In the genomic region with DNA sequence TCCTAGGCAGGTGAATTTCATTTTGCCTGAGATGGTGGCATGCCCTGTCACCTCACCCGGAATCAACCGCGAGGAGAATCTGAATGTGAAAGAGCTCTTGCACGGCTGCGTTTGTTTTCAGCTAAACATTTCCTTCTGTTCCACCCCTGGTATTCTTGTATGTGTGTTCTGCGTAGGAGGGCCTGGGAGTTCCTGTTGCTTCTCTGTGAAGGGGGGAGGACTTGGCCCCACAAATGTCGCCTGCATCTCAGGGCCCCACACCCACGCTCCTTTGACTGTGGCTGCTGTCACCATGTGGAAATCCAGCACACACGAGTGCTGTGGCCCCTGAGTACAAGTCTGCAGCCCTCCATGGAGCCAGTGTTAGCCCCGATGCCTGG, we compare ENCODE assay signal across 8 cellular contexts. TPM values are rescaled to one million over a fixed set of nuclear protein-coding genes. Genes with fewer than 3 reads are reported as not detected.
DNase-seq lines count a peak whose midpoint lies in the region; ATAC-seq and TF ChIP-seq lines count a peak whose summit lies in the region.

No MANE protein-coding gene starts in this region.

- TF ChIP-seq POLR2A in uterus (IDR thresholded peaks at IDR 0.05), result no peak

- no peak for TF ChIP-seq CTCF in uterus (IDR thresholded peaks at IDR 0.05)

- POLR2A ChIA-PET in T-cell (lab: Charles Lee), result interaction anchor here (0.7 to 1.4 kb wide), 4 partner anchors 12 to 29 kb away, joined by 3 to 8 read pairs (median 6); no protein-coding TSS in a partner anchor

- H3K27me3 Mint-ChIP-seq in T-cell, result no peaks in the 10 kb centered on the region

- H3K36me3 Mint-ChIP-seq in T-cell, result peaks cover 6% of the 10 kb centered on the region

- in situ Hi-C loops in HAP-1 (cut with MboI; ENCODE audit: low sequenced_read_pairs), result loop anchor here (25.0 kb wide), 2 partner anchors 224 to 399 kb away; no protein-coding TSS in a partner anchor

- peak overlapping the region; percentile 70 to 88 (median 88) for H3K4me3 Mint-ChIP-seq in T-cell

- H3K4me3 ChIP-seq in uterus (no peak overlapping the region), HAP-1 (no peak overlapping the region)

- H3K27me3 ChIP-seq in uterus (no peaks in the 10 kb centered on the region), HAP-1 (ENCODE audit: low read depth) (no peaks in the 10 kb centered on the region)

- H3K36me3 ChIP-seq in uterus (no peaks in the 10 kb centered on the region), HAP-1 (replicated peaks) (no peaks in the 10 kb centered on the region)

- DNase-seq in T-cell (peak in 33 of 34 experiments; percentile 4 to 78 (median 50)), caudate nucleus (lab: John Stamatoyannopoulos, UW) (peak in 2 of 61 donors; percentile 2), NCI-H82 treated with DMSO at 0.1 percent for 48 hours (lab: John Stamatoyannopoulos, UW; ENCODE audit: unreplicated experiment) (no peak), uterus (no peak), SKM-1 treated with dmso at 0.1 percent for 144 hours (lab: John Stamatoyannopoulos, UW; ENCODE audit: unreplicated experiment) (no peak), HAP-1 (ENCODE audit: low spot score in 2 of 2) (no peak)
- peak; percentile 70 for DNase-seq in stimulated activated CD4-positive, alpha-beta T cell treated with anti-CD3 and anti-CD28 coated beads, Interleukin-4, amount 100 ng/mL, for 1 hour

- peak overlapping the region; percentile 96 to 100 for H3K27ac Mint-ChIP-seq in T-cell

- H3K4me1 Mint-ChIP-seq in T-cell, result peaks cover 59 to 76% (median 65%) of the 10 kb centered on the region in 3 donors

- no peaks in the 10 kb centered on the region for H3K9me3 Mint-ChIP-seq in T-cell

- intact Hi-C loops in uterus (cut with DNase I; ENCODE audit: low total_unique reads), result loop anchor here (10.0 kb wide), 1 partner anchor 1376 kb away; a partner anchor contains a TSS

- H3K9me3 ChIP-seq in uterus, result no peaks in the 10 kb centered on the region
- no peaks in the 10 kb centered on the region for H3K9me3 ChIP-seq in HAP-1

- CTCF ChIA-PET in T-cell (lab: Charles Lee), result interaction anchor here (0.6 to 3.1 kb wide), 13 partner anchors 8 to 116 kb away, joined by 3 to 29 read pairs (median 5); no protein-coding TSS in a partner anchor

- ATAC-seq in GM21515 (IDR thresholded peaks at IDR 0.05; ENCODE audit: unreplicated experiment), result peak; percentile 54
- peak; percentile 74 to 81 (median 78) for ATAC-seq in T-cell (replicated peaks in 1 of 4)

- H3K27ac ChIP-seq in caudate nucleus (ENCODE audit: low read depth, low read length), result peak overlapping the region; percentile 19
- H3K27ac ChIP-seq in uterus, result no peak overlapping the region

- H3K4me1 ChIP-seq in uterus, result no peaks in the 10 kb centered on the region
- H3K4me1 ChIP-seq in HAP-1, result no peaks in the 10 kb centered on the region

RNA-seq across cellular contexts. Expression of a gene that starts 45.8 kb away (rescaled TPM):
- under 1 TPM; 0.23 to 0.43 (median 0.25) TPM for total RNA-seq in T-cell
- 1 to 10 TPM in 3 of 4 donors, under 1 TPM in 1; 0.88 to 3.6 (median 1.5) TPM for total RNA-seq in uterus

Comparison
In these comparisons a context has a peak if more than half of its experiments do, and no peak if none do; other contexts are left out.
1. DNase-seq: peak in T-cell (33 of 34) and stimulated activated CD4-positive, alpha-beta T cell treated with anti-CD3 and anti-CD28 coated beads, Interleukin-4, amount 100 ng/mL, for 1 hour (single experiment); none in NCI-H82 treated with DMSO at 0.1 percent for 48 hours (single experiment), uterus (0 of 2), SKM-1 treated with dmso at 0.1 percent for 144 hours (single experiment) and HAP-1 (0 of 2).